29 cellular contexts compared by ENCODE assay signal in the genomic region with DNA sequence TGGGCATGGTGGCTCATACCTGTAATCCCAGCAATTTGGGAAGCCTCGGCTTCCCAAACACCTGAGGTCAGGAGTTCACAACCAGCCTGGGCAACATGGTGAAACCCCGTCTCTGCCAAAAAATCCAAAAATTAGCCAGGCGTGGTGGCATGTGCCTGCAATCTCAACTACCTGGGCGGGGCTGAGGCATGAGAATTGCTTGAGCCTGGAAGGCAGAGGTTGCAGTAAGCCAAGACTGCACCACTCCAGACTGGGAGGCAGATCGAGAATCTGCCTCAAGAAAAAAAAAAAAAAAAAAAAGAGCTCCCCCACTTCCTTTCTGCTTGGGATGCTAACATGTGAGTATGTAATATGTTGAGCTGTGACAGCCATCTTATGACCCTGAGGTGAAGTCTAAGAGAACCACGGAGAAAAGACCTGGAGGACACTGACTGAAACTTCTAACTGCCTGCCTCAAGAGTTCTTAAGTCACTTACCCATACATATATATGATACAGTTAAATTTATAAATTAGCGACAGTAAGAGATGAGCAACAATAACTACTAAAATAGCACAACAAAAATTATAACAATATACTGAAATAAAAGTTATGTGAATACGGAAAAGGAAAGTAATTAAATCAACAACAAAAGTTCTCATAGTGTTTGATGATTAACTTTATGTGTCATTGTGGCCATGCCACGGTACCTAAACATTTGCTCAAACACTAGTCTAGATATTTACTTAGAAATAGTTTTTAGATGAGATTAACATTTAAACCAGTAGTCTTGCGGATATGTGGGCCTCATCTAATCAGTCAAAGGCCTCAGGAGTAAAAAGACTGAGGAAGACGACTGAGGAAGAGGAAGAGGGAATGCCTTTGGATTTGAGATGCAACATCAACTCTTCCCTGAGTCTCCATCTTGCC.
"Had no signal": no experiment of that assay in that cellular context is flagged by ENCODE, and none has a peak within 500 bp of the region (broad histone marks: within the 10 kb centered on the region; RNA-seq: fewer than 3 reads in every experiment).

No MANE protein-coding gene starts in this region.

- H3K27ac ChIP-seq: body of pancreas, colonic mucosa, dorsolateral prefrontal cortex, esophagus squamous epithelium, gastrocnemius medialis, neutrophil, parathyroid adenoma, right lobe of liver, skin epidermis, tibial artery, VCaP had no signal

- H3K9me3 Mint-ChIP-seq: activated CD4-positive, alpha-beta T cell treated with anti-CD3 and anti-CD28 coated beads, Interleukin-2, amount 10 ng/mL, durations not matched to agents 7 days and 5 days; activated CD8-positive, alpha-beta T cell treated with anti-CD3 and anti-CD28 coated beads for 36 hours; activated naive CD8-positive, alpha-beta T cell treated with anti-CD3 and anti-CD28 coated beads, Interleukin-2, amount 50 U/mL, for 24 hours; nephron; stimulated activated naive CD8-positive, alpha-beta T cell treated with anti-CD3 and anti-CD28 coated beads, Interleukin-15, Interleukin-2, amounts not matched to agents 100 ng/mL and 50 ng/mL, for 24 hours had no signal

- H3K27ac Mint-ChIP-seq: activated CD4-positive, alpha-beta T cell treated with anti-CD3 and anti-CD28 coated beads, Interleukin-2, amount 10 ng/mL, durations not matched to agents 7 days and 5 days; activated CD8-positive, alpha-beta memory T cell treated with anti-CD3 and anti-CD28 coated beads, Interleukin-2, amount 10 ng/mL, durations not matched to agents 7 days and 5 days; activated CD8-positive, alpha-beta T cell treated with anti-CD3 and anti-CD28 coated beads for 36 hours; activated naive CD8-positive, alpha-beta T cell treated with anti-CD3 and anti-CD28 coated beads, Interleukin-2, amount 50 U/mL, for 24 hours; nephron; stimulated activated naive CD8-positive, alpha-beta T cell treated with anti-CD3 and anti-CD28 coated beads, Interleukin-15, Interleukin-2, amounts not matched to agents 100 ng/mL and 50 ng/mL, for 24 hours had no signal

- ATAC-seq: activated CD8-positive, alpha-beta memory T cell treated with anti-CD3 and anti-CD28 coated beads, Interleukin-2, amount 10 ng/mL, durations not matched to agents 7 days and 5 days; activated CD8-positive, alpha-beta T cell treated with anti-CD3 and anti-CD28 coated beads for 36 hours; activated naive CD8-positive, alpha-beta T cell treated with anti-CD3 and anti-CD28 coated beads, Interleukin-2, amount 50 U/mL, for 24 hours; body of pancreas; gastrocnemius medialis; left lobe of liver; right lobe of liver had no signal

- H3K4me3 ChIP-seq: body of pancreas, colonic mucosa, dorsolateral prefrontal cortex, esophagus squamous epithelium, gastrocnemius medialis, right lobe of liver, skin epidermis, tibial artery had no signal

- H3K36me3 Mint-ChIP-seq: activated CD8-positive, alpha-beta memory T cell treated with anti-CD3 and anti-CD28 coated beads, Interleukin-2, amount 10 ng/mL, durations not matched to agents 7 days and 5 days had no signal

- H3K36me3 ChIP-seq: colonic mucosa, esophagus squamous epithelium, gastrocnemius medialis, neutrophil, right lobe of liver, tibial artery had no signal

- H3K27me3 ChIP-seq: body of pancreas, colonic mucosa, esophagus squamous epithelium, gastrocnemius medialis, neutrophil, right lobe of liver, tibial artery had no signal

- H3K4me1 Mint-ChIP-seq: activated CD4-positive, alpha-beta T cell treated with anti-CD3 and anti-CD28 coated beads, Interleukin-2, amount 10 ng/mL, durations not matched to agents 7 days and 5 days; activated CD8-positive, alpha-beta memory T cell treated with anti-CD3 and anti-CD28 coated beads, Interleukin-2, amount 10 ng/mL, durations not matched to agents 7 days and 5 days; activated naive CD8-positive, alpha-beta T cell treated with anti-CD3 and anti-CD28 coated beads, Interleukin-2, amount 50 U/mL, for 24 hours had no signal

- DNase-seq: activated CD4-positive, alpha-beta T cell treated with anti-CD3 and anti-CD28 coated beads, Interleukin-2, amount 10 ng/mL, durations not matched to agents 7 days and 5 days; activated CD4-positive, CD25-positive, alpha-beta regulatory T cell treated with anti-CD3 and anti-CD28 coated beads, Interleukin-2, amount 50 U/mL, for 72 hours; activated CD8-positive, alpha-beta memory T cell treated with anti-CD3 and anti-CD28 coated beads, Interleukin-2, amount 10 ng/mL, durations not matched to agents 7 days and 5 days; activated CD8-positive, alpha-beta T cell treated with anti-CD3 and anti-CD28 coated beads for 36 hours; activated effector memory CD4-positive, alpha-beta T cell treated with anti-CD3 and anti-CD28 coated beads, Interleukin-2, amount 50 U/mL, for 16 hours; activated naive CD4-positive, alpha-beta T cell treated with anti-CD3 and anti-CD28 coated beads, Interleukin-2, amount 50 U/mL, for 16 hours; activated naive CD8-positive, alpha-beta T cell treated with anti-CD3 and anti-CD28 coated beads, Interleukin-2, amount 50 U/mL, for 24 hours; activated T-cell treated with anti-CD3 and anti-CD28 coated beads for 4 hours; body of pancreas; caudate nucleus; colonic mucosa; dorsolateral prefrontal cortex; esophagus squamous epithelium; gastrocnemius medialis; head of caudate nucleus; hypothalamus; midbrain; right lobe of liver; stimulated activated CD4-positive, alpha-beta T cell treated with anti-CD3 and anti-CD28 coated beads, Interleukin-1b, Interleukin-23, amount 100 ng/mL, for 48 hours; substantia nigra; tibial artery had no signal

- FAIRE-seq: urothelium cell line had no signal

- H3K9me3 ChIP-seq: body of pancreas, colonic mucosa, esophagus squamous epithelium, gastrocnemius medialis, neutrophil, right lobe of liver, tibial artery had no signal

- H3K27me3 Mint-ChIP-seq: activated CD4-positive, alpha-beta T cell treated with anti-CD3 and anti-CD28 coated beads, Interleukin-2, amount 10 ng/mL, durations not matched to agents 7 days and 5 days; activated CD8-positive, alpha-beta memory T cell treated with anti-CD3 and anti-CD28 coated beads, Interleukin-2, amount 10 ng/mL, durations not matched to agents 7 days and 5 days; activated naive CD8-positive, alpha-beta T cell treated with anti-CD3 and anti-CD28 coated beads, Interleukin-2, amount 50 U/mL, for 24 hours; stimulated activated naive CD8-positive, alpha-beta T cell treated with anti-CD3 and anti-CD28 coated beads, Interleukin-15, Interleukin-2, amounts not matched to agents 100 ng/mL and 50 ng/mL, for 24 hours had no signal

- H3K4me1 ChIP-seq: body of pancreas, colonic mucosa, gastrocnemius medialis, parathyroid adenoma, right lobe of liver, tibial artery had no signal

- H3K4me3 Mint-ChIP-seq: activated CD4-positive, alpha-beta T cell treated with anti-CD3 and anti-CD28 coated beads, Interleukin-2, amount 10 ng/mL, durations not matched to agents 7 days and 5 days; activated CD8-positive, alpha-beta memory T cell treated with anti-CD3 and anti-CD28 coated beads, Interleukin-2, amount 10 ng/mL, durations not matched to agents 7 days and 5 days; activated CD8-positive, alpha-beta T cell treated with anti-CD3 and anti-CD28 coated beads for 36 hours; activated naive CD8-positive, alpha-beta T cell treated with anti-CD3 and anti-CD28 coated beads, Interleukin-2, amount 50 U/mL, for 24 hours; nephron; stimulated activated naive CD8-positive, alpha-beta T cell treated with anti-CD3 and anti-CD28 coated beads, Interleukin-15, Interleukin-2, amounts not matched to agents 100 ng/mL and 50 ng/mL, for 24 hours had no signal
